9 cellular contexts compared by ENCODE assay signal in genomic region chr3:36540898-36541518, GRCh38.
DNase-seq lines count a peak whose midpoint lies in the region; ATAC-seq lines count a peak whose summit lies in the region.
"Had no signal": no experiment of that assay in that cellular context is flagged by ENCODE, and none has a peak within 500 bp of the region (broad histone marks: within the 10 kb centered on the region; RNA-seq: fewer than 3 reads in every experiment).

No MANE protein-coding gene starts in this region.

- no peaks in the 10 kb centered on the region for H3K36me3 Mint-ChIP-seq in stimulated activated memory B cell treated with anti-CD40 and anti-IgM and Interleukin-4, amounts not matched to agents 10 μg/mL and 1 μg/mL and 100 μg/mL, for 72 hours

- H3K4me1 Mint-ChIP-seq in stimulated activated memory B cell treated with anti-CD40 and anti-IgM and Interleukin-4, amounts not matched to agents 10 μg/mL and 1 μg/mL and 100 μg/mL, for 72 hours = no peaks in the 10 kb centered on the region

- peaks cover 3% of the 10 kb centered on the region for H3K9me3 Mint-ChIP-seq in stimulated activated memory B cell treated with anti-CD40 and anti-IgM and Interleukin-4, amounts not matched to agents 10 μg/mL and 1 μg/mL and 100 μg/mL, for 72 hours

- H3K4me3 Mint-ChIP-seq in stimulated activated memory B cell treated with anti-CD40 and anti-IgM and Interleukin-4, amounts not matched to agents 10 μg/mL and 1 μg/mL and 100 μg/mL, for 72 hours = no peak overlapping the region

- no peaks in the 10 kb centered on the region for H3K27me3 ChIP-seq in SJCRH30

- no peak overlapping the region for H3K27ac ChIP-seq in SJCRH30

- H3K27me3 Mint-ChIP-seq in stimulated activated memory B cell treated with anti-CD40 and anti-IgM and Interleukin-4, amounts not matched to agents 10 μg/mL and 1 μg/mL and 100 μg/mL, for 72 hours = no peaks in the 10 kb centered on the region

- ATAC-seq in GM18867 (IDR thresholded peaks at IDR 0.05; ENCODE audit: unreplicated experiment) = peak; percentile 47
- ATAC-seq in stimulated activated memory B cell treated with anti-CD40 and anti-IgM and Interleukin-4, amounts not matched to agents 10 μg/mL and 1 μg/mL and 100 μg/mL, for 72 hours = no peak
- ATAC-seq in GM21737 (IDR thresholded peaks at IDR 0.05; ENCODE audit: unreplicated experiment) = no peak

- no peaks in the 10 kb centered on the region for H3K9me3 ChIP-seq in SJCRH30 (replicated peaks)

- H3K4me3 ChIP-seq in SJCRH30 = no peak overlapping the region

- no peaks in the 10 kb centered on the region for H3K36me3 ChIP-seq in SJCRH30

- H3K27ac Mint-ChIP-seq in stimulated activated memory B cell treated with anti-CD40 and anti-IgM and Interleukin-4, amounts not matched to agents 10 μg/mL and 1 μg/mL and 100 μg/mL, for 72 hours = no peak overlapping the region

- peak; percentile 38 for DNase-seq in ACHN
- DNase-seq in SJCRH30 = peak; percentile 2 to 30
- peak; percentile 18 for DNase-seq in glomerular visceral epithelial cell (ENCODE audit: extremely low spot score)
- DNase-seq in central memory CD4-positive, alpha-beta T cell = no peak
- DNase-seq in activated gamma-delta T cell (lab: John Stamatoyannopoulos, UW) = no peak
- DNase-seq: activated CD8-positive, alpha-beta memory T cell treated with anti-CD3 and anti-CD28 coated beads, Interleukin-2, amount 50 U/mL, for 48 hours had no signal

- no peaks in the 10 kb centered on the region for H3K4me1 ChIP-seq in SJCRH30

- in situ Hi-C loops in ACHN (cut with HindIII; ENCODE audit: low pct_ligation_motif_present, low pct_unique_long_range_greater_than_20kb, low sequenced_read_pairs) = no loop called here

Comparison
In these comparisons a context has a peak if more than half of its experiments do, and no peak if none do; other contexts are left out.
1. DNase-seq: peak in ACHN (single experiment), SJCRH30 (2 of 2) and glomerular visceral epithelial cell (single experiment); none in central memory CD4-positive, alpha-beta T cell (single experiment) and activated gamma-delta T cell (single experiment).